Comparison of ENCODE assay signal across 1 cellular context in genomic region chr11:8911040-8911823, GRCh38.
TF ChIP-seq lines count a peak whose summit lies in the region.

Gene AKIP1 (plus strand): TSS chr11:8911189. CDS start chr11:8911450, 261 bp downstream.

TF ChIP-seq in GM12878, 131 proteins besides CTCF, POLR2A, EP300 and RAD21 (continued from another document):
- TF ChIP-seq EZH2 (IDR thresholded peaks at IDR 0.05; ENCODE audit: borderline replicate concordance, control insufficient read depth, low read depth, low read length), result no peak
- TF ChIP-seq SMC3 (IDR thresholded peaks at IDR 0.05; ENCODE audit: borderline replicate concordance, low read length), result no peak
- TF ChIP-seq GABPA (IDR thresholded peaks at IDR 0.05; ENCODE audit: low read depth), result no peak
- TF ChIP-seq YY1 (IDR thresholded peaks at IDR 0.05; ENCODE audit: low read depth, low read length), result peak; percentile 22; the same call in 1 of the 2 replicates
- no peak for TF ChIP-seq POLR2AphosphoS2 (IDR thresholded peaks at IDR 0.05; ENCODE audit: low read depth, low read length)
- no peak for TF ChIP-seq TCF12 (IDR thresholded peaks at IDR 0.05; ENCODE audit: low read depth, low read length)
- peak; percentile 84 for TF ChIP-seq EED (IDR thresholded peaks at IDR 0.05; ENCODE audit: low read depth)
- TF ChIP-seq RAD51 (IDR thresholded peaks at IDR 0.05), result no peak
- no peak for TF ChIP-seq PAX8 (IDR thresholded peaks at IDR 0.05)
- no peak for TF ChIP-seq RELA (IDR thresholded peaks at IDR 0.05; ENCODE audit: borderline replicate concordance, partially characterized antibody)
- TF ChIP-seq BRCA1 (IDR thresholded peaks at IDR 0.05; ENCODE audit: low read depth, low read length), result no peak
- TF ChIP-seq, protein P1, sequence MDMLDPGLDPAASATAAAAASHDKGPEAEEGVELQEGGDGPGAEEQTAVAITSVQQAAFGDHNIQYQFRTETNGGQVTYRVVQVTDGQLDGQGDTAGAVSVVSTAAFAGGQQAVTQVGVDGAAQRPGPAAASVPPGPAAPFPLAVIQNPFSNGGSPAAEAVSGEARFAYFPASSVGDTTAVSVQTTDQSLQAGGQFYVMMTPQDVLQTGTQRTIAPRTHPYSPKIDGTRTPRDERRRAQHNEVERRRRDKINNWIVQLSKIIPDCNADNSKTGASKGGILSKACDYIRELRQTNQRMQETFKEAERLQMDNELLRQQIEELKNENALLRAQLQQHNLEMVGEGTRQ (IDR thresholded peaks at IDR 0.05; ENCODE audit: borderline replicate concordance, low read depth, low read length), result no peak
- no peak for TF ChIP-seq ZNF384 (IDR thresholded peaks at IDR 0.05; ENCODE audit: borderline replicate concordance, low read depth, low read length)
- TF ChIP-seq JUND (IDR thresholded peaks at IDR 0.05; ENCODE audit: low read depth, low read length), result no peak
- TF ChIP-seq, protein P2, sequence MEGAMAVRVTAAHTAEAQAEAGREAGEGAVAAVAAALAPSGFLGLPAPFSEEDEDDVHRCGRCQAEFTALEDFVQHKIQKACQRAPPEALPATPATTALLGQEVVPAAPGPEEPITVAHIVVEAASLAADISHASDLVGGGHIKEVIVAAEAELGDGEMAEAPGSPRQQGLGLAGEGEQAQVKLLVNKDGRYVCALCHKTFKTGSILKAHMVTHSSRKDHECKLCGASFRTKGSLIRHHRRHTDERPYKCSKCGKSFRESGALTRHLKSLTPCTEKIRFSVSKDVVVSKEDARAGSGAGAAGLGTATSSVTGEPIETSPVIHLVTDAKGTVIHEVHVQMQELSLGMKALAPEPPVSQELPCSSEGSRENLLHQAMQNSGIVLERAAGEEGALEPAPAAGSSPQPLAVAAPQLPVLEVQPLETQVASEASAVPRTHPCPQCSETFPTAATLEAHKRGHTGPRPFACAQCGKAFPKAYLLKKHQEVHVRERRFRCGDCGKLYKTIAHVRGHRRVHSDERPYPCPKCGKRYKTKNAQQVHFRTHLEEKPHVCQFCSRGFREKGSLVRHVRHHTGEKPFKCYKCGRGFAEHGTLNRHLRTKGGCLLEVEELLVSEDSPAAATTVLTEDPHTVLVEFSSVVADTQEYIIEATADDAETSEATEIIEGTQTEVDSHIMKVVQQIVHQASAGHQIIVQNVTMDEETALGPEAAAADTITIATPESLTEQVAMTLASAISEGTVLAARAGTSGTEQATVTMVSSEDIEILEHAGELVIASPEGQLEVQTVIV (IDR thresholded peaks at IDR 0.05; ENCODE audit: borderline replicate concordance, partially characterized antibody), result no peak
- no peak for TF ChIP-seq SKIL (IDR thresholded peaks at IDR 0.05; ENCODE audit: low read depth, poor library complexity, severe bottlenecking)
- TF ChIP-seq SREBF2 (IDR thresholded peaks at IDR 0.05; ENCODE audit: low read length), result no peak
- TF ChIP-seq RFX5 (IDR thresholded peaks at IDR 0.05; ENCODE audit: low read depth, low read length), result no peak
- TF ChIP-seq PKNOX1 (IDR thresholded peaks at IDR 0.05), result no peak
- TF ChIP-seq SMAD1 (IDR thresholded peaks at IDR 0.05; ENCODE audit: low read depth, partially characterized antibody), result no peak
- no peak for TF ChIP-seq SP1 (IDR thresholded peaks at IDR 0.05; ENCODE audit: low read depth, low read length)
- no peak for TF ChIP-seq FOS (IDR thresholded peaks at IDR 0.05; ENCODE audit: borderline replicate concordance, extremely low read depth, insufficient read length)
- TF ChIP-seq CREM (IDR thresholded peaks at IDR 0.05; ENCODE audit: low read depth), result no peak
- no peak for TF ChIP-seq MEF2B (IDR thresholded peaks at IDR 0.05; ENCODE audit: partially characterized antibody, poor library complexity, severe bottlenecking)
- no peak for TF ChIP-seq ZZZ3 (IDR thresholded peaks at IDR 0.05; ENCODE audit: control insufficient read depth, insufficient read length, low read depth)
- TF ChIP-seq CHD2 (IDR thresholded peaks at IDR 0.05; ENCODE audit: borderline replicate concordance, low read depth, low read length), result no peak
- no peak for TF ChIP-seq NFIC (IDR thresholded peaks at IDR 0.05; ENCODE audit: low read depth, low read length)
- no peak for TF ChIP-seq HSF1 (IDR thresholded peaks at IDR 0.05; ENCODE audit: low read depth, low read length)
- no peak for TF ChIP-seq JUNB (IDR thresholded peaks at IDR 0.05)
- TF ChIP-seq BCL11A (IDR thresholded peaks at IDR 0.05; ENCODE audit: low read depth, low read length), result no peak
- no peak for TF ChIP-seq RUNX3 (IDR thresholded peaks at IDR 0.05; ENCODE audit: low read length)
- TF ChIP-seq KLF5 (IDR thresholded peaks at IDR 0.05; ENCODE audit: partially characterized antibody), result no peak
- no peak for TF ChIP-seq ETV6 (conservative IDR thresholded peaks at IDR 0.05 in 1 of 2, IDR thresholded peaks at IDR 0.05 in 1 of 2; ENCODE audit: borderline replicate concordance in 1 of 2, low read depth in 1 of 2)
- TF ChIP-seq RB1 (IDR thresholded peaks at IDR 0.05; ENCODE audit: borderline replicate concordance), result peak; percentile 66; the same call in 1 of the 2 replicates
- TF ChIP-seq HDAC6 (IDR thresholded peaks at IDR 0.05; ENCODE audit: unreplicated experiment), result peak; percentile 55
- TF ChIP-seq CREB1 (IDR thresholded peaks at IDR 0.05; ENCODE audit: low read depth), result 0 out of 2 replicates have a peak, but pooled peaks have one; percentile 27
- TF ChIP-seq, protein P3, sequence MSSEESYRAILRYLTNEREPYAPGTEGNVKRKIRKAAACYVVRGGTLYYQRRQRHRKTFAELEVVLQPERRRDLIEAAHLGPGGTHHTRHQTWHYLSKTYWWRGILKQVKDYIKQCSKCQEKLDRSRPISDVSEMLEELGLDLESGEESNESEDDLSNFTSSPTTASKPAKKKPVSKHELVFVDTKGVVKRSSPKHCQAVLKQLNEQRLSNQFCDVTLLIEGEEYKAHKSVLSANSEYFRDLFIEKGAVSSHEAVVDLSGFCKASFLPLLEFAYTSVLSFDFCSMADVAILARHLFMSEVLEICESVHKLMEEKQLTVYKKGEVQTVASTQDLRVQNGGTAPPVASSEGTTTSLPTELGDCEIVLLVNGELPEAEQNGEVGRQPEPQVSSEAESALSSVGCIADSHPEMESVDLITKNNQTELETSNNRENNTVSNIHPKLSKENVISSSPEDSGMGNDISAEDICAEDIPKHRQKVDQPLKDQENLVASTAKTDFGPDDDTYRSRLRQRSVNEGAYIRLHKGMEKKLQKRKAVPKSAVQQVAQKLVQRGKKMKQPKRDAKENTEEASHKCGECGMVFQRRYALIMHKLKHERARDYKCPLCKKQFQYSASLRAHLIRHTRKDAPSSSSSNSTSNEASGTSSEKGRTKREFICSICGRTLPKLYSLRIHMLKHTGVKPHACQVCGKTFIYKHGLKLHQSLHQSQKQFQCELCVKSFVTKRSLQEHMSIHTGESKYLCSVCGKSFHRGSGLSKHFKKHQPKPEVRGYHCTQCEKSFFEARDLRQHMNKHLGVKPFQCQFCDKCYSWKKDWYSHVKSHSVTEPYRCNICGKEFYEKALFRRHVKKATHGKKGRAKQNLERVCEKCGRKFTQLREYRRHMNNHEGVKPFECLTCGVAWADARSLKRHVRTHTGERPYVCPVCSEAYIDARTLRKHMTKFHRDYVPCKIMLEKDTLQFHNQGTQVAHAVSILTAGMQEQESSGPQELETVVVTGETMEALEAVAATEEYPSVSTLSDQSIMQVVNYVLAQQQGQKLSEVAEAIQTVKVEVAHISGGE (CRISPR knock-in tag; IDR thresholded peaks at IDR 0.05), result no peak
- TF ChIP-seq SMAD5 (IDR thresholded peaks at IDR 0.05; ENCODE audit: low read depth), result no peak
- no peak for TF ChIP-seq ZNF274 (IDR thresholded peaks at IDR 0.05; ENCODE audit: insufficient read depth, insufficient read length)
- peak; percentile 93 for TF ChIP-seq IKZF1 (conservative IDR thresholded peaks at IDR 0.05)
- no peak for TF ChIP-seq ATF3 (IDR thresholded peaks at IDR 0.05; ENCODE audit: borderline replicate concordance, extremely low read depth, low read depth, low read length)
- TF ChIP-seq MTA2 (IDR thresholded peaks at IDR 0.05; ENCODE audit: low read depth), result no peak
- TF ChIP-seq NRF1 (conservative IDR thresholded peaks at IDR 0.05; ENCODE audit: low read depth, low read length), result peak; percentile 70
- TF ChIP-seq IKZF2 (IDR thresholded peaks at IDR 0.05), result peak; percentile 69 to 84
- TF ChIP-seq NR2F1 (conservative IDR thresholded peaks at IDR 0.05), result no peak
